ENCODE assay signal across 9 cellular contexts in genomic region chr1:16921391-16922185, GRCh38. TPM values are rescaled to one million over a fixed set of nuclear protein-coding genes. Genes with fewer than 3 reads are reported as not detected.
DNase-seq lines count a peak whose midpoint lies in the region; ATAC-seq and TF ChIP-seq lines count a peak whose summit lies in the region.
"Had no signal": no experiment of that assay in that cellular context is flagged by ENCODE, and none has a peak within 500 bp of the region (broad histone marks: within the 10 kb centered on the region; RNA-seq: fewer than 3 reads in every experiment).

TSS of gene CROCC (plus strand) at chr1:16921931. CDS start at chr1:16922019, 88 bp downstream.

- H2AK5ac ChIP-seq in IMR-90 (ENCODE audit: low read depth, low read length) = no peak within 1 kb of the TSS

- DNase-seq in BJ (ENCODE audit: low read depth) (no peak), IMR-90 (no peak), NCI-H446 treated with DMSO at 0.1 percent for 48 hours (lab: John Stamatoyannopoulos, UW) (no peak), tibial artery (no peak)
- no peak for DNase-seq in T-helper 2 cell treated with Interferon-gamma antibody and Interleukin-4, amounts not matched to agents 5 μg/mL and 100 μg/mL, for 36 hours (ENCODE audit: low spot score)

- dilution Hi-C loops in IMR-90 (cut with HindIII; ENCODE audit: low sequenced_read_pairs, unreplicated experiment) = no loop called here

- H3K4me1 ChIP-seq in IMR-90 (ENCODE audit: control insufficient read depth, insufficient read depth, low read length) (peaks cover 5% of the 10 kb centered on the region; the same call in 1 of the 2 replicates), endocrine pancreas (ENCODE audit: control insufficient read depth, insufficient read depth, low read length) (no peaks in the 10 kb centered on the region), mesodermal cell (ENCODE audit: control insufficient read depth, insufficient read depth, low read length, poor library complexity, severe bottlenecking) (peaks cover 7% of the 10 kb centered on the region), urinary bladder (ENCODE audit: insufficient read depth) (no peaks in the 10 kb centered on the region), tibial artery (peaks cover 0 to 25% (median 0%) of the 10 kb centered on the region in 4 donors)

- no peak within 1 kb of the TSS for H3K4me3 ChIP-seq in BJ (ENCODE audit: low read depth, low read length)
- no peak within 1 kb of the TSS for H3K4me3 ChIP-seq in IMR-90 (ENCODE audit: insufficient read depth, low read depth, low read length)
- no peak within 1 kb of the TSS for H3K4me3 ChIP-seq in endocrine pancreas (ENCODE audit: control insufficient read depth, insufficient read depth, low read length)
- H3K4me3 ChIP-seq in mesodermal cell (ENCODE audit: extremely low read depth, insufficient read depth, low read length, poor library complexity, severe bottlenecking) = peak within 1 kb of the TSS; percentile 36
- H3K4me3 ChIP-seq in urinary bladder (ENCODE audit: low read depth, low read length) = no peak within 1 kb of the TSS
- H3K4me3 ChIP-seq in tibial artery = no peak within 1 kb of the TSS

- H3K36me3 ChIP-seq in BJ (ENCODE audit: control insufficient read depth, insufficient read depth, low read length) (no peaks in the 10 kb centered on the region), IMR-90 (ENCODE audit: control insufficient read depth, insufficient read depth, low read length) (no peaks in the 10 kb centered on the region), endocrine pancreas (ENCODE audit: control insufficient read depth, insufficient read depth, low read length) (no peaks in the 10 kb centered on the region), mesodermal cell (ENCODE audit: control insufficient read depth, insufficient read depth, low read length) (no peaks in the 10 kb centered on the region), urinary bladder (ENCODE audit: insufficient read depth) (no peaks in the 10 kb centered on the region), tibial artery (peaks cover 0 to 7% (median 0%) of the 10 kb centered on the region in 3 donors)

- H3K79me1 ChIP-seq in IMR-90 (ENCODE audit: low read depth in 1 of 2, low read length in 2 of 2) = peaks cover 0 to 5% of the 10 kb centered on the region in 2 experiments; a peak in 1 of 4 replicates

- no peaks in the 10 kb centered on the region for H3K36me3 Mint-ChIP-seq in T-helper 2 cell treated with Interferon-gamma antibody and Interleukin-4, amounts not matched to agents 5 μg/mL and 100 μg/mL, for 36 hours (ENCODE audit: low read depth)

- H2BK5ac ChIP-seq in IMR-90 (ENCODE audit: low read depth, low read length, poor library complexity, severe bottlenecking) = no peak within 1 kb of the TSS

- no peaks in the 10 kb centered on the region for H3K9me3 Mint-ChIP-seq in T-helper 2 cell treated with Interferon-gamma antibody and Interleukin-4, amounts not matched to agents 5 μg/mL and 100 μg/mL, for 36 hours

- H3K9ac ChIP-seq in IMR-90 (ENCODE audit: low read depth, low read length) (no peak within 1 kb of the TSS), endocrine pancreas (ENCODE audit: control insufficient read depth, insufficient read depth, low read length) (peak within 1 kb of the TSS; percentile 11)

- H3K27me3 ChIP-seq in BJ (ENCODE audit: control insufficient read depth, insufficient read depth, low read length) = no peaks in the 10 kb centered on the region
- H3K27me3 ChIP-seq in IMR-90 (ENCODE audit: control insufficient read depth, insufficient read depth, low read length) = no peaks in the 10 kb centered on the region; the same call in 1 of the 2 replicates
- H3K27me3 ChIP-seq in endocrine pancreas (ENCODE audit: control insufficient read depth, insufficient read depth, low read length) = no peaks in the 10 kb centered on the region
- peaks cover 0 to 5% of the 10 kb centered on the region in 2 donors for H3K27me3 ChIP-seq in tibial artery

- peaks cover 12% of the 10 kb centered on the region for H3K4me1 Mint-ChIP-seq in T-helper 2 cell treated with Interferon-gamma antibody and Interleukin-4, amounts not matched to agents 5 μg/mL and 100 μg/mL, for 36 hours (ENCODE audit: low read depth)

- H3K18ac ChIP-seq in IMR-90 (ENCODE audit: low read depth, low read length) = no peak within 1 kb of the TSS

- no peak within 1 kb of the TSS for H4K91ac ChIP-seq in IMR-90 (ENCODE audit: insufficient read depth, low read depth, low read length)

- CTCF ChIA-PET in BJ (lab: Yijun Ruan, JAX) (no interaction called here), IMR-90 (lab: Yijun Ruan, JAX) (no interaction called here)

- no peak for TF ChIP-seq RAD21 in IMR-90 (IDR thresholded peaks at IDR 0.05; ENCODE audit: low read length)

- POLR2A ChIA-PET in BJ (lab: Charles Lee) = interaction anchor here (0.6 kb wide), 1 partner anchor 17 kb away, joined by 4 read pairs; no protein-coding TSS in a partner anchor
- POLR2A ChIA-PET in IMR-90 (lab: Charles Lee; ENCODE audit: unreplicated experiment) = no interaction called here

- H3K56ac ChIP-seq in IMR-90 (ENCODE audit: extremely low read depth, insufficient read depth, low read length) = no peak within 1 kb of the TSS

- BruUV-seq in IMR-90 (replicated peaks; lab: Mats Ljungman, UMichigan) = no TSS peak

- peaks cover 9% of the 10 kb centered on the region; the same call in 1 of the 2 replicates for H3K9me1 ChIP-seq in IMR-90 (ENCODE audit: insufficient read depth, low read length)

- 49% methylated on average over 3 of the region's 17 CpGs; no CpG with 5 or more reads in 1 of the 2 experiments for WGBS in IMR-90 (ENCODE audit: extremely low coverage in 2 of 2, insufficient read length in 1 of 2), 2 experiments
- WGBS in mesodermal cell (ENCODE audit: insufficient coverage in 2 of 2), 2 experiments = 24 to 26% methylated on average over 9 to 16 of the region's 17 CpGs
- WGBS in urinary bladder = 25% methylated on average over 17 of the region's 17 CpGs

- H3K27ac ChIP-seq in IMR-90 (ENCODE audit: insufficient read depth, low read length) (no peak within 1 kb of the TSS), mesodermal cell (ENCODE audit: low read depth, low read length, severe bottlenecking) (no peak within 1 kb of the TSS), urinary bladder (ENCODE audit: low read depth) (no peak within 1 kb of the TSS), tibial artery (no peak within 1 kb of the TSS)
- H3K27ac ChIP-seq: epithelial cell of prostate had no signal

- no peaks in the 10 kb centered on the region for H3K9me3 ChIP-seq in IMR-90 (ENCODE audit: control insufficient read depth, insufficient read depth, low read length)
- H3K9me3 ChIP-seq in endocrine pancreas (ENCODE audit: control insufficient read depth, low read length) = no peaks in the 10 kb centered on the region
- H3K9me3 ChIP-seq in mesodermal cell (ENCODE audit: control insufficient read depth, low read length) = no peaks in the 10 kb centered on the region
- H3K9me3 ChIP-seq in tibial artery = no peaks in the 10 kb centered on the region

- no peak within 1 kb of the TSS; the same call in 1 of the 2 replicates for H3K23ac ChIP-seq in IMR-90 (ENCODE audit: low read depth, low read length)

- no peak for TF ChIP-seq POLR2A in IMR-90 (IDR thresholded peaks at IDR 0.05; ENCODE audit: low read depth, low read length)

- no peak for TF ChIP-seq CTCF in BJ (IDR thresholded peaks at IDR 0.05; ENCODE audit: insufficient read depth, low read depth, low read length)
- TF ChIP-seq CTCF in IMR-90 (conservative IDR thresholded peaks at IDR 0.05; ENCODE audit: low read depth, low read length) = no peak
- no peak for TF ChIP-seq CTCF in tibial artery (IDR thresholded peaks at IDR 0.05)

- peak within 1 kb of the TSS; percentile 65 for H3K4me3 Mint-ChIP-seq in T-helper 2 cell treated with Interferon-gamma antibody and Interleukin-4, amounts not matched to agents 5 μg/mL and 100 μg/mL, for 36 hours

- no peaks in the 10 kb centered on the region for H4K20me1 ChIP-seq in IMR-90 (ENCODE audit: insufficient read depth, low read length)

- H3K4me2 ChIP-seq in IMR-90 (ENCODE audit: low read depth, low read length) = no peak within 1 kb of the TSS

- no peak within 1 kb of the TSS for H3K4ac ChIP-seq in IMR-90 (ENCODE audit: low read depth, low read length)

- H2AK9ac ChIP-seq in IMR-90 (replicated peaks; ENCODE audit: low read depth, low read length, poor library complexity) = peak within 1 kb of the TSS; percentile 67

- H2BK20ac ChIP-seq in IMR-90 (ENCODE audit: low read depth, low read length) = no peak within 1 kb of the TSS

- H2BK15ac ChIP-seq in IMR-90 (ENCODE audit: low read depth, low read length) = no peak within 1 kb of the TSS

- H4K5ac ChIP-seq in IMR-90 (ENCODE audit: low read depth, low read length) = no peak within 1 kb of the TSS

- peak within 1 kb of the TSS; percentile 82 for H2AFZ ChIP-seq in IMR-90 (replicated peaks; ENCODE audit: low read length, poor library complexity)

- in situ Hi-C loops in IMR-90 (cut with MboI; ENCODE audit: low sequenced_read_pairs) = no loop called here

- no peak within 1 kb of the TSS for H3K14ac ChIP-seq in IMR-90 (replicated peaks; ENCODE audit: low read depth, low read length)

- H3K27me3 Mint-ChIP-seq in T-helper 2 cell treated with Interferon-gamma antibody and Interleukin-4, amounts not matched to agents 5 μg/mL and 100 μg/mL, for 36 hours (ENCODE audit: low read depth) = peaks cover 3% of the 10 kb centered on the region

- no peak within 1 kb of the TSS for H4K8ac ChIP-seq in IMR-90 (ENCODE audit: low read depth in 2 of 2, low read length in 2 of 2)

- no peak within 1 kb of the TSS for H2BK120ac ChIP-seq in IMR-90 (ENCODE audit: low read depth, low read length)

- ATAC-seq in IMR-90 (ENCODE audit: low read depth) = peak; percentile 60

- H3K27ac Mint-ChIP-seq in T-helper 2 cell treated with Interferon-gamma antibody and Interleukin-4, amounts not matched to agents 5 μg/mL and 100 μg/mL, for 36 hours = peak within 1 kb of the TSS; percentile 59

- intact Hi-C loops in IMR-90 (cut with micrococcal nuclease) (no loop called here), tibial artery (cut with DNase I; ENCODE audit: low total_unique reads) (no loop called here)

RNA-seq across cellular contexts. Expression of gene CROCC, which starts in this region (rescaled TPM):
- 7.2 and 12.1 TPM in 2 replicates for polyA plus RNA-seq in BJ (2011; rRNA removed)
- 4.6 and 5.9 TPM in 2 replicates for polyA minus RNA-seq in BJ (2011; rRNA and poly(A)+ RNA removed)
- total RNA-seq in IMR-90 (2012; rRNA removed) = 7.2 and 7.5 TPM in 2 replicates
- polyA plus RNA-seq in IMR-90 (2012; rRNA removed) = 13.7 and 14.7 TPM in 2 replicates
- polyA plus RNA-seq in IMR-90 (2012; cell fraction: cytosol; rRNA removed) = 10.7 and 12.9 TPM in 2 replicates
- 82.9 and 147 TPM in 2 replicates for polyA plus RNA-seq in IMR-90 (2012; cell fraction: nucleus; rRNA removed; ENCODE audit: low replicate concordance)
- polyA plus RNA-seq in mesodermal cell (2013, experiment 1 of 2) = 16.8 TPM
- polyA plus RNA-seq in mesodermal cell (2013, experiment 2 of 2) = 14.4 TPM
- total RNA-seq in urinary bladder = 13.7 TPM
- polyA plus RNA-seq in urinary bladder = 26.4 TPM
